Comparison of ENCODE assay signal across 8 cellular contexts in the genomic region with DNA sequence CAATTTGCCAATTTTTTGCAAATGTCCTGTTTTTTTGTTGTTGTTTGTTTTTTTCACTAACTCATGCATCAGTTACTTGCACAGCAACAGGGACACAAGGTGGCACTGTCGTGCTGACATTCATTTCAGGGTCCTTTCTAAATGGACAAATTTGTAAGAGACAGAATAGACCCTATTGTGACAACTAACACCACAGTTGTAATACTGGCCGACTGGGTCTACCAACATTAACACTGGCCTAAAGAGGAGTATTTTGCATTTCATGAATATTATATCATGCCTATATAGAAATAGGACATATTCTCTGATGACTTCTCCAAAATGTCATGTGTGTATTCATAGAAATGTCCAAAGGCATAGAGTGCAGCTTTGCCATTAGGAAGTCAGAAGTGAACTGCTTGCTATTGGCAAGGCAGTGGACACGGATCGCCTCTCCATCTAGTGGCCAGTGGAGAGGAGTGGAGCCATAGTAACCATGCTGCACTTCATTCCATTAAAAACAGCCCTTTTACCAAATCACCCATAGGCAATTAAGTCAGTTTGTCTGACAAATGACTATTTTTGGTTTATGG. TPM values are rescaled to one million over a fixed set of nuclear protein-coding genes. Genes with fewer than 3 reads are reported as not detected.
DNase-seq lines count a peak whose midpoint lies in the region; ATAC-seq and TF ChIP-seq lines count a peak whose summit lies in the region.

No MANE protein-coding gene starts in this region.

- ATAC-seq in HG02981 (IDR thresholded peaks at IDR 0.05; ENCODE audit: unreplicated experiment), result peak; percentile 67

- peak overlapping the region; percentile 13; the same call in 1 of the 2 replicates for H3K27ac ChIP-seq in 22Rv1
- peak overlapping the region; percentile 27 to 92 (median 85) for H3K27ac ChIP-seq in dorsolateral prefrontal cortex

- H3K27me3 Mint-ChIP-seq in activated CD4-positive, alpha-beta T cell treated with anti-CD3 and anti-CD28 coated beads, Interleukin-2, amount 10 ng/mL, durations not matched to agents 7 days and 5 days, result no peaks in the 10 kb centered on the region

- no peak overlapping the region for H3K4me3 Mint-ChIP-seq in activated CD4-positive, alpha-beta T cell treated with anti-CD3 and anti-CD28 coated beads, Interleukin-2, amount 10 ng/mL, durations not matched to agents 7 days and 5 days

- intact Hi-C loops in dorsolateral prefrontal cortex (cut with DNase I), result loop anchor here (2.0 to 10.0 kb wide), 9 partner anchors 55 to 940 kb away; partner anchors contain the start of gene ZBTB20 (in 1 of the 2)

- H3K27ac Mint-ChIP-seq in activated CD4-positive, alpha-beta T cell treated with anti-CD3 and anti-CD28 coated beads, Interleukin-2, amount 10 ng/mL, durations not matched to agents 7 days and 5 days, result no peak overlapping the region

- H3K9me3 Mint-ChIP-seq in activated CD4-positive, alpha-beta T cell treated with anti-CD3 and anti-CD28 coated beads, Interleukin-2, amount 10 ng/mL, durations not matched to agents 7 days and 5 days, result no peaks in the 10 kb centered on the region

- TF ChIP-seq CTCF in 22Rv1 (IDR thresholded peaks at IDR 0.05) (peak; percentile 86), GM12875 (IDR thresholded peaks at IDR 0.05; ENCODE audit: borderline replicate concordance, insufficient read depth, low read depth, low read length) (peak; percentile 60; the same call in 1 of the 2 replicates), dorsolateral prefrontal cortex (IDR thresholded peaks at IDR 0.05 in 54 of 56, conservative IDR thresholded peaks at IDR 0.05 in 2 of 56; ENCODE audit: low read depth in 1 of 56, partially characterized antibody in 56 of 56) (peak; percentile 26 to 94 (median 78))

- H3K36me3 Mint-ChIP-seq in activated CD4-positive, alpha-beta T cell treated with anti-CD3 and anti-CD28 coated beads, Interleukin-2, amount 10 ng/mL, durations not matched to agents 7 days and 5 days (ENCODE audit: low read depth), result no peaks in the 10 kb centered on the region

- no peak overlapping the region for H3K4me3 ChIP-seq in GM12875 (ENCODE audit: low read depth, low read length)
- H3K4me3 ChIP-seq in dorsolateral prefrontal cortex, result peak overlapping the region in 26 of 59 donors; percentile 2 to 48 (median 22)

- CTCF ChIA-PET in activated CD4-positive, alpha-beta T cell treated with anti-CD3 and anti-CD28 coated beads, Interleukin-2, amount 10 ng/mL, durations not matched to agents 7 days and 5 days (lab: Charles Lee), result interaction anchor here (0.7 kb wide), 2 partner anchors 31 to 1163 kb away, joined by 3 read pairs; no protein-coding TSS in a partner anchor

- DNase-seq in NCI-H2171 treated with DMSO at 0.1 percent for 48 hours (lab: John Stamatoyannopoulos, UW) (peak; percentile 71), dorsolateral prefrontal cortex (peak; percentile 54 to 86 (median 76)), medulla oblongata (ENCODE audit: extremely low spot score) (peak; percentile 95)
- peak; percentile 65 for DNase-seq in activated CD4-positive, alpha-beta T cell treated with anti-CD3 and anti-CD28 coated beads, Interleukin-2, amount 10 ng/mL, durations not matched to agents 7 days and 5 days
- DNase-seq in stimulated activated CD8-positive, alpha-beta memory T cell treated with anti-CD3 and anti-CD28 coated beads, Interleukin-4, amount 100 ng/mL, for 4 hours (ENCODE audit: low read depth in 2 of 2, low spot score in 1 of 2), result peak; percentile 18 to 30

- no peaks in the 10 kb centered on the region for H3K27me3 ChIP-seq in dorsolateral prefrontal cortex

- peaks cover 5% of the 10 kb centered on the region for H3K4me1 Mint-ChIP-seq in activated CD4-positive, alpha-beta T cell treated with anti-CD3 and anti-CD28 coated beads, Interleukin-2, amount 10 ng/mL, durations not matched to agents 7 days and 5 days

- POLR2A ChIA-PET in activated CD4-positive, alpha-beta T cell treated with anti-CD3 and anti-CD28 coated beads, Interleukin-2, amount 10 ng/mL, durations not matched to agents 7 days and 5 days (lab: Charles Lee), result no interaction called here

RNA-seq across cellular contexts. Expression of gene ZBTB20, which starts 54.8 kb away (rescaled TPM):
- total RNA-seq in activated CD4-positive, alpha-beta T cell treated with anti-CD3 and anti-CD28 coated beads, Interleukin-2, amount 10 ng/mL, durations not matched to agents 7 days and 5 days, result 10 to 100 TPM; 11.0 to 11.4 TPM
- 100 to 1,000 TPM in 41 of 120 experiments, 10 to 100 TPM in 79; 52.0 to 199 (median 89.0) TPM for total RNA-seq in dorsolateral prefrontal cortex

Comparison
In these comparisons a context has a peak if more than half of its experiments do, and no peak if none do; other contexts are left out.
1. DNase-seq: peak in every context shown above with its lines; median percentile 95 in medulla oblongata; 76 in dorsolateral prefrontal cortex; 71 in NCI-H2171 treated with DMSO at 0.1 percent for 48 hours; 65 in activated CD4-positive, alpha-beta T cell treated with anti-CD3 and anti-CD28 coated beads, Interleukin-2, amount 10 ng/mL, durations not matched to agents 7 days and 5 days; 24 in stimulated activated CD8-positive, alpha-beta memory T cell treated with anti-CD3 and anti-CD28 coated beads, Interleukin-4, amount 100 ng/mL, for 4 hours.
2. RNA of gene ZBTB20, which starts 54.8 kb away (total RNA-seq): 52.0 to 199 TPM in dorsolateral prefrontal cortex; 11.0 to 11.4 TPM in activated CD4-positive, alpha-beta T cell treated with anti-CD3 and anti-CD28 coated beads, Interleukin-2, amount 10 ng/mL, durations not matched to agents 7 days and 5 days; every median in the first group is over 4 times any median in the second.
3. Peak in every context shown above with its lines, with median percentiles within 50 percentile points of each other: CTCF ChIP-seq.